ENCODE assay signal across 21 cellular contexts in genomic region chr16:85119333-85120005, GRCh38. TPM values are rescaled to one million over a fixed set of nuclear protein-coding genes. Genes with fewer than 3 reads are reported as not detected.
DNase-seq lines count a peak whose midpoint lies in the region; ATAC-seq, FAIRE-seq and TF ChIP-seq lines count a peak whose summit lies in the region.
"Had no signal": no experiment of that assay in that cellular context is flagged by ENCODE, and none has a peak within 500 bp of the region (broad histone marks: within the 10 kb centered on the region; RNA-seq: fewer than 3 reads in every experiment).

No MANE protein-coding gene starts in this region.

- H3K4me1 ChIP-seq in HEK293 (ENCODE audit: control insufficient read depth, insufficient read depth, low read length), result no peaks in the 10 kb centered on the region
- H3K4me1 ChIP-seq in K562 (replicated peaks in 1 of 2; ENCODE audit: control insufficient read depth in 2 of 2, insufficient read depth in 2 of 2, low read length in 2 of 2), result peaks cover 2 to 11% of the 10 kb centered on the region in 2 experiments; a peak in 2 of 5 replicates

- no peaks in the 10 kb centered on the region for H3K9me1 ChIP-seq in K562 (ENCODE audit: control insufficient read depth, insufficient read depth, low read length)

- peak; percentile 80 for DNase-seq in G401 (ENCODE audit: low spot score)
- DNase-seq in K562 (ENCODE audit: extremely low read depth in 1 of 4, low spot score in 3 of 4), result no peak
- no peak for DNase-seq in type B pancreatic cell (ENCODE audit: extremely low spot score, unreplicated experiment)
- no peak for DNase-seq in stimulated activated CD4-positive, alpha-beta T cell treated with anti-CD3 and anti-CD28 coated beads, Interleukin-15, amount 100 ng/mL, for 24 hours
- DNase-seq in NCI-H524 treated with DMSO at 0.1 percent for 48 hours (lab: John Stamatoyannopoulos, UW), result no peak
- no peak for DNase-seq in dermis blood vessel endothelial cell
- DNase-seq: Calu3; CD4-positive, alpha-beta memory T cell; COR-L47; DMS53; DMS79 treated with DMSO at 0.1 percent for 48 hours; GOT3 had no signal

- 65% methylated on average over 13 of the region's 13 CpGs for WGBS in K562 (ENCODE audit: insufficient coverage, low coverage, missing lambda C conversion rate)

- no peak for FAIRE-seq in K562 (lab: Jason Lieb, UNC)
- FAIRE-seq: G401.6, GM12892, H54 had no signal

- H2AFZ ChIP-seq in K562 (ENCODE audit: low read depth, low read length), result no peak overlapping the region

- no peak for TF ChIP-seq EP300 in K562 (IDR thresholded peaks at IDR 0.05; ENCODE audit: low read length)

- in situ Hi-C loops in G401 (cut with HindIII; ENCODE audit: low sequenced_read_pairs) (no loop called here), K562 (cut with MboI) (loop anchor here (10.0 to 25.0 kb wide), 3 partner anchors 135 to 893 kb away; no protein-coding TSS in a partner anchor)

- H3K36me3 ChIP-seq in HEK293 (ENCODE audit: control insufficient read depth in 2 of 2, insufficient read depth in 1 of 2, low read length in 2 of 2) (no peaks in the 10 kb centered on the region), K562 (ENCODE audit: control insufficient read depth, insufficient read depth, low read length) (no peaks in the 10 kb centered on the region)
- H3K36me3 ChIP-seq: HAP-1 had no signal

- TF ChIP-seq RAD21 in K562 (CRISPR knock-in tag; conservative IDR thresholded peaks at IDR 0.05 in 1 of 2, IDR thresholded peaks at IDR 0.05 in 1 of 2), result no peak

- H3K79me2 ChIP-seq in K562 (ENCODE audit: control insufficient read depth, insufficient read depth, low read length), result no peaks in the 10 kb centered on the region

- H3K9me3 ChIP-seq in HEK293 (ENCODE audit: control insufficient read depth, insufficient read depth, low read depth, low read length), result no peaks in the 10 kb centered on the region
- H3K9me3 ChIP-seq in K562 (replicated peaks; ENCODE audit: control insufficient read depth, insufficient read depth, low read depth, low read length), result peaks cover 4% of the 10 kb centered on the region; the same call in 1 of the 2 replicates
- H3K9me3 ChIP-seq: HAP-1 had no signal

- intact Hi-C loops in K562 (cut with micrococcal nuclease), result loop anchor here (5.0 kb wide), 2 partner anchors 128 to 143 kb away; no protein-coding TSS in a partner anchor

- H3K9ac ChIP-seq in K562 (ENCODE audit: insufficient read depth in 1 of 2, low read depth in 2 of 2, low read length in 2 of 2), result peak overlapping the region in 1 of 2 experiments; percentile 73; a peak in 1 of 4 replicates

- H3K4me3 ChIP-seq in HEK293 (ENCODE audit: low read depth, low read length) (no peak overlapping the region), K562 (no peak overlapping the region)
- H3K4me3 ChIP-seq: HAP-1 had no signal

- H3K4me1 Mint-ChIP-seq in nephron (peaks cover 16% of the 10 kb centered on the region), type B pancreatic cell (ENCODE audit: unreplicated experiment) (peaks cover 15% of the 10 kb centered on the region)

- H4K20me1 ChIP-seq in K562 (replicated peaks; ENCODE audit: control insufficient read depth, insufficient read depth, low read length), result no peaks in the 10 kb centered on the region

- 0 out of 5 replicates have a peak, but pooled peaks cover 0 to 2% of the 10 kb centered on the region in 2 experiments for H3K27me3 ChIP-seq in K562 (ENCODE audit: control insufficient read depth in 2 of 2, insufficient read depth in 2 of 2, low read length in 2 of 2)

- POLR2A ChIA-PET in HEK293 (lab: Yijun Ruan, JAX) (no interaction called here), K562 (lab: Yijun Ruan, JAX) (interaction anchor here (0.6 to 1.0 kb wide), 3 partner anchors 51 to 133 kb away, joined by 3 to 4 read pairs (median 3); no protein-coding TSS in a partner anchor)

- H3K9me3 Mint-ChIP-seq in nephron (peaks cover under 1% of the 10 kb centered on the region), type B pancreatic cell (no peaks in the 10 kb centered on the region)

- no peak overlapping the region for H3K4me2 ChIP-seq in K562 (ENCODE audit: insufficient read depth, low read length)

- H3K27ac Mint-ChIP-seq in nephron (peak overlapping the region in 2 of 3 experiments; percentile 22 to 54), type B pancreatic cell (no peak overlapping the region)

- H3K4me3 Mint-ChIP-seq in nephron (no peak overlapping the region), type B pancreatic cell (no peak overlapping the region)
- H3K4me3 Mint-ChIP-seq: CD4-positive, alpha-beta memory T cell had no signal

- CTCF ChIA-PET in HEK293 (lab: Yijun Ruan, JAX) (interaction anchor here (1.1 to 2.0 kb wide), 2 partner anchors 126 to 134 kb away, joined by 3 to 7 read pairs; no protein-coding TSS in a partner anchor), K562 (lab: Yijun Ruan, JAX; ENCODE audit: low intra/inter-chr PET ratio) (no interaction called here)

- H3K36me3 Mint-ChIP-seq in nephron (ENCODE audit: low read depth) (no peaks in the 10 kb centered on the region), type B pancreatic cell (no peaks in the 10 kb centered on the region)
- H3K36me3 Mint-ChIP-seq: CD4-positive, alpha-beta memory T cell had no signal

- TF ChIP-seq POLR2A in K562 (conservative IDR thresholded peaks at IDR 0.05), result no peak

- peaks cover 10% of the 10 kb centered on the region for H3K27me3 Mint-ChIP-seq in nephron (ENCODE audit: low read depth)
- no peaks in the 10 kb centered on the region for H3K27me3 Mint-ChIP-seq in type B pancreatic cell
- H3K27me3 Mint-ChIP-seq: CD4-positive, alpha-beta memory T cell had no signal

- H3K27ac ChIP-seq in HEK293 (ENCODE audit: extremely low read depth, low read depth, low read length) (no peak overlapping the region), K562 (ENCODE audit: extremely low read depth, low read depth, low read length) (no peak overlapping the region)

- ATAC-seq in K562, result no peak

- TF ChIP-seq CTCF in HEK293 (tag by site-specific recombination; IDR thresholded peaks at IDR 0.05) (no peak), K562 (IDR thresholded peaks at IDR 0.05 in 2 of 3, conservative IDR thresholded peaks at IDR 0.05 in 1 of 3; ENCODE audit: insufficient read depth in 2 of 3, low read depth in 1 of 3, low read length in 3 of 3) (no peak), nephron (IDR thresholded peaks at IDR 0.05; ENCODE audit: unreplicated experiment in 3 of 3) (no peak), type B pancreatic cell (conservative IDR thresholded peaks at IDR 0.05) (no peak)

- BruUV-seq in K562 (replicated peaks; lab: Mats Ljungman, UMichigan), result no TSS peak

TF ChIP-seq in HEK293, 187 proteins besides CTCF, POLR2A, EP300 and RAD21:
- peak; percentile 11; the same call in 1 of the 2 replicates for TF ChIP-seq ZNF768 (tag by site-specific recombination; IDR thresholded peaks at IDR 0.05)
- no peak for TF ChIP-seq ZNF544 (tag by site-specific recombination; IDR thresholded peaks at IDR 0.05)

TF ChIP-seq in K562, 482 proteins besides CTCF, POLR2A, EP300 and RAD21:
- no peak for TF ChIP-seq FOXO4 (CRISPR knock-in tag; IDR thresholded peaks at IDR 0.05)
- TF ChIP-seq ZFX (CRISPR knock-in tag; IDR thresholded peaks at IDR 0.05), result peak; percentile 54
- no peak for TF ChIP-seq PML (IDR thresholded peaks at IDR 0.05; ENCODE audit: low read length)
- TF ChIP-seq ZFP36 (IDR thresholded peaks at IDR 0.05; ENCODE audit: low read depth, low read length, partially characterized antibody), result peak; percentile 30
TF ChIP-seq in K562: peak in this region for 2.

RNA-seq across cellular contexts. Expression of gene CIBAR2, which starts 7.2 kb away (rescaled TPM):
- 0.37 and 0.51 TPM in 2 replicates for total RNA-seq in G401 (2014; rRNA removed; shearing (Covaris generic))
- not detected in 2 replicates for total RNA-seq in K562 (2011; cell fraction: chromatin; rRNA removed; ENCODE audit: low replicate concordance)
- not detected in 2 replicates for total RNA-seq in K562 (2011; cell fraction: nucleolus; rRNA removed)
- not detected in 2 replicates for total RNA-seq in K562 (2011; cell fraction: nucleoplasm; rRNA removed)
- not detected in 2 replicates for total RNA-seq in K562 (2014; rRNA removed)
- not detected in 2 replicates for total RNA-seq in K562 (2014; rRNA removed; fragmentation: Illumina TruSeq; extraction: Trizol)
- not detected in 2 replicates for total RNA-seq in K562 (2015; rRNA removed; fragmentation: Illumina TruSeq; extraction: Trizol)
- not detected in 2 replicates for total RNA-seq in K562 (2021)
- not detected in 2 replicates for polyA plus RNA-seq in K562 (2011; rRNA removed)
- not detected in 2 replicates for polyA plus RNA-seq in K562 (2011; cell fraction: cytosol; rRNA removed)
- polyA plus RNA-seq in K562 (2011; cell fraction: nucleus; rRNA removed), result not detected in 2 replicates
- polyA plus RNA-seq in K562 (2012), result not detected in 2 replicates
- polyA plus RNA-seq in K562 (2014; fragmentation: Illumina TruSeq; extraction: Trizol), result not detected in 2 replicates
- not detected for polyA plus RNA-seq in K562 (2014; fragmentation: Nextera tagmentation; extraction: Ambion mirVana)
- polyA plus RNA-seq in K562 (2014; rRNA removed), result not detected in 2 replicates
- not detected in 2 replicates for polyA minus RNA-seq in K562 (2011; rRNA and poly(A)+ RNA removed)
- not detected in 2 replicates for polyA minus RNA-seq in K562 (2011; cell fraction: cytosol; rRNA and poly(A)+ RNA removed)
- not detected in 2 replicates for polyA minus RNA-seq in K562 (2011; cell fraction: nucleus; rRNA and poly(A)+ RNA removed)
- 1.3 and 4.9 TPM in 2 replicates for total RNA-seq in type B pancreatic cell (ENCODE audit: low replicate concordance)
- total RNA-seq in dermis blood vessel endothelial cell, result not detected in 2 replicates
- total RNA-seq: A172; A673; Calu3; CD4-positive, alpha-beta memory T cell; Daoy had no signal
- polyA plus RNA-seq: CD4-positive, alpha-beta memory T cell had no signal
